In the genomic region with DNA sequence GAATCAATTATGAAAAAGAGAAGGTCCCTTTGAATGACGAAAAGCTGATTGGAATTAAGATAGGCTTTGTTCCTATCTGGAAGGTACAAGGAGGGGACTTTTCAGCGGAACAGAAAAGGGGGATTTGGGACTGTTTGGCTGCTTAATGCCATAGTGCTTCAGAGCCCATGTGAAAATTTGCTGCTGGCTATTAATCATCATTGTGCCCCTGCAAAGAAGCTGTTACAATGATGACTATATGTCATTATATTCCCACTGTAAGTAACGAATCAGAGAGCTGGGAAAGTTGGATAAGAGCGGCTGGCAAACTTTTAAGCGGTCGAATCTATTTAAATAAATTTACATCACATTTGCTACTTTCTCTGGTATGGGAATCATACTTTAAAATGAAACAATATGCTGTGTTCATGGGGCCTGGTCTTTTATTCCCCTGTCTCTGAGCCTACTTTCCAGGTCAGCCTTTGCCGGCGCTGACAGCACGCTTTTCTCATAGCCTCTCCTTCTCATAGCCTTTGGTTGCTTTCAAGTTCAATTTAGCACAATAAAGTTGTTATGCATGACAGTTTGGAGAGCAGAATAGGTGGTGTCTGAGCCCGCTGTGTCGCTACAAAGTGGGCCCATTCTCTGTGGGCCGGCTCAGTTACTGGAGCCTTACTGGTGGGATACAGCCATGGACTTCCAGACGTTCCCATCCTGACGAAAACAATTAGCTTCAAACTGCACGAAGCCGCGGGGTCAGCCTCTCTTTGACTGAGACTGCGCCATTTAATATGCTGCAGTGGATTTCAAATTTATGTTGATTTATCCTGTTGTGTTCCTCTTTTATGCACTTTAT, we compare ENCODE assay signal across 24 cellular contexts.
"Had no signal": no experiment of that assay in that cellular context is flagged by ENCODE, and none has a peak within 500 bp of the region (broad histone marks: within the 10 kb centered on the region; RNA-seq: fewer than 3 reads in every experiment).

No MANE protein-coding gene starts in this region.

- H3K4me1 ChIP-seq: body of pancreas, transverse colon, uterus had no signal

- H3K9me3 ChIP-seq: body of pancreas, transverse colon, uterus had no signal

- H3K27me3 ChIP-seq: body of pancreas, transverse colon, uterus had no signal

- H3K36me3 ChIP-seq: transverse colon, uterus had no signal

- H3K4me3 ChIP-seq: body of pancreas, transverse colon, uterus had no signal

- H3K27ac ChIP-seq: body of pancreas, transverse colon, uterus had no signal

- ATAC-seq: activated T-cell treated with anti-CD3 and anti-CD28 coated beads, Interleukin-2, amount 50 U/mL, for 4 hours; body of pancreas; esophagus mucosa; left ventricle myocardium superior; natural killer cell treated with Interleukin-12 subunit alpha and Interleukin-12 subunit beta and Interleukin-15 and Interleukin-18, amount 100 ng/mL, for 72 hours; sciatic nerve; stimulated activated effector memory CD8-positive, alpha-beta T cell treated with anti-CD3 and anti-CD28 coated beads, Interleukin-12 subunit alpha, Interleukin-12 subunit beta, amount 100 ng/mL, for 72 hours; stimulated activated naive CD8-positive, alpha-beta T cell treated with anti-CD3 and anti-CD28 coated beads, Interleukin-15, amount 100 ng/mL, for 72 hours had no signal

- DNase-seq: activated B cell treated with CpG ODN at 0.5 μM for 24 hours; activated CD4-positive, alpha-beta T cell treated with anti-CD3 and anti-CD28 coated beads for 4 hours; activated CD4-positive, alpha-beta T cell treated with anti-CD3 and anti-CD28 coated beads, Interleukin-2, amount 50 U/mL, for 48 hours; activated CD8-positive, alpha-beta memory T cell treated with anti-CD3 and anti-CD28 coated beads, Interleukin-2, amount 50 U/mL, for 48 hours; activated effector memory CD4-positive, alpha-beta T cell treated with Interleukin-2 at 50 U/mL for 16 hours; activated naive CD4-positive, alpha-beta T cell treated with anti-CD3 and anti-CD28 coated beads for 36 hours; activated naive CD8-positive, alpha-beta T cell treated with anti-CD3 and anti-CD28 coated beads, Interleukin-2, amount 10 ng/mL, durations not matched to agents 7 days and 5 days; activated T-cell treated with anti-CD3 and anti-CD28 coated beads, Interleukin-2, amount 50 U/mL, for 4 hours; amniotic stem cell; body of pancreas; dermis blood vessel endothelial cell; effector memory CD4-positive, alpha-beta T cell; foreskin melanocyte; left ventricle myocardium superior; mammary epithelial cell; small intestine; stimulated activated CD4-positive, alpha-beta T cell treated with anti-CD3 and anti-CD28 coated beads, Interleukin-2, amount 100 ng/mL, for 24 hours; stimulated activated naive CD8-positive, alpha-beta T cell treated with anti-CD3 and anti-CD28 coated beads, Interleukin-15, amount 100 ng/mL, for 72 hours; transverse colon; uterus had no signal
